Comparison of ENCODE assay signal across 20 cellular contexts in the genomic region with DNA sequence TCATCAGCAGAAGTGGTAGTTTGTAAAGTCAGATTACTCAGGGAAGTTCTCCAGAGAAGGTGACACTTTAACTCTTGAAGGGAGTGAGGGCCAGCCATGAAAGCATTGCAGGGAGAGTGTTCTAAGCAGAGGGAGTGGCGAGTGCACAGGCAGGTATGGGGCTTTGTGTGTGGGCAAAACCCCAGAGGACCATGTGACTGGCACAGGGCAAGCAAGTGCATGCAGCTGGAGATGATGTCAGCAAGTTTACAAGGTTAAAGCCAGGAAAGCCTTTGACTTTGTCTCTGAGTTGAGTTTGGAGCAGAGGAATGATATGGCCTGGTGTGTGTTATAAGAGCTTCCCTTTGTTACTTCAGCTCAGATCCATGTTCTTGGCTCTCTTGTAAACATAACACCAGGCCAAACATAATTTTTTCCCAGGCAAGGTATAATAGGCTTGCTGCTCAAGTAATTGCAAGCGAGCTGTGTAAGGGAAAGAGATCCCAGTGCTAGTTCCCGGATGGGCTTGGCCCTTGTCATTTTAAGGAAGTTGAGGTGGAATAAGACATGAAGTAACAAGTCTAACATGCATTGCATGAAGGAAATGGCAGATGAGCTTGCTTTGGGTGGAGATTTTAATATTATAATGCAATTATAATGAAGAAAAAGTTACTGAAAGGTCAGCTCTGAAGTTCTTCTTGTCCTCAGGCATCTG.
"Had no signal": no experiment of that assay in that cellular context is flagged by ENCODE, and none has a peak within 500 bp of the region (broad histone marks: within the 10 kb centered on the region; RNA-seq: fewer than 3 reads in every experiment).

No MANE protein-coding gene starts in this region.

- H3K36me3 ChIP-seq: tibial artery, vagina had no signal

- H3K4me1 Mint-ChIP-seq: activated naive CD8-positive, alpha-beta T cell treated with anti-CD3 and anti-CD28 coated beads, Interleukin-2, amount 10 ng/mL, durations not matched to agents 7 days and 5 days; brain had no signal

- H3K27ac ChIP-seq: coronary artery, tibial artery, vagina had no signal

- H3K27ac Mint-ChIP-seq: activated naive CD8-positive, alpha-beta T cell treated with anti-CD3 and anti-CD28 coated beads, Interleukin-2, amount 10 ng/mL, durations not matched to agents 7 days and 5 days; activated T-helper 1 cell treated with anti-CD3 and anti-CD28 coated beads, Interleukin-12 subunit alpha, Interleukin-12 subunit beta, Interleukin-2, Interleukin-4 antibody, amounts not matched to agents 30 ng/mL and 10 ng/mL and 1 ng/mL, durations not matched to agents 14 hours and 24 hours and 36 hours; brain had no signal

- H3K36me3 Mint-ChIP-seq: activated naive CD8-positive, alpha-beta T cell treated with anti-CD3 and anti-CD28 coated beads, Interleukin-2, amount 10 ng/mL, durations not matched to agents 7 days and 5 days had no signal

- ATAC-seq: left lobe of liver; stimulated activated naive CD8-positive, alpha-beta T cell treated with anti-CD3 and anti-CD28 coated beads, Interleukin-15, Interleukin-2, amounts not matched to agents 100 U/mL and 50 U/mL, for 24 hours had no signal

- H3K4me1 ChIP-seq: tibial artery, vagina had no signal

- DNase-seq: activated CD4-positive, alpha-beta T cell treated with anti-CD3 and anti-CD28 coated beads, Interleukin-2, amount 50 U/mL, for 48 hours; activated naive CD8-positive, alpha-beta T cell treated with anti-CD3 and anti-CD28 coated beads, Interleukin-2, amount 10 ng/mL, durations not matched to agents 7 days and 5 days; activated T-cell treated with anti-CD3 and anti-CD28 coated beads for 4 hours; amygdala; foreskin melanocyte; glutamatergic neuron; hypothalamus; islet precursor cell; midbrain; occipital lobe; stimulated activated CD4-positive, alpha-beta T cell treated with anti-CD3 and anti-CD28 coated beads, Interleukin-2, amount 100 ng/mL, for 24 hours; stimulated activated naive CD8-positive, alpha-beta T cell treated with anti-CD3 and anti-CD28 coated beads, Interleukin-15, Interleukin-2, amounts not matched to agents 100 U/mL and 50 U/mL, for 24 hours; substantia nigra; SW 1271; tibial artery had no signal

- H3K4me3 Mint-ChIP-seq: activated naive CD8-positive, alpha-beta T cell treated with anti-CD3 and anti-CD28 coated beads, Interleukin-2, amount 10 ng/mL, durations not matched to agents 7 days and 5 days; activated T-helper 1 cell treated with anti-CD3 and anti-CD28 coated beads, Interleukin-12 subunit alpha, Interleukin-12 subunit beta, Interleukin-2, Interleukin-4 antibody, amounts not matched to agents 30 ng/mL and 10 ng/mL and 1 ng/mL, durations not matched to agents 14 hours and 24 hours and 36 hours; brain had no signal

- H3K27me3 ChIP-seq: tibial artery, vagina had no signal

- H3K4me3 ChIP-seq: coronary artery, tibial artery, vagina had no signal

- H3K27me3 Mint-ChIP-seq: activated naive CD8-positive, alpha-beta T cell treated with anti-CD3 and anti-CD28 coated beads, Interleukin-2, amount 10 ng/mL, durations not matched to agents 7 days and 5 days; brain had no signal
